ENCODE assay signal across 13 cellular contexts in genomic region chr15:69749797-69750196, GRCh38.
DNase-seq lines count a peak whose midpoint lies in the region; ATAC-seq, FAIRE-seq and TF ChIP-seq lines count a peak whose summit lies in the region.
"Had no signal": no experiment of that assay in that cellular context is flagged by ENCODE, and none has a peak within 500 bp of the region (broad histone marks: within the 10 kb centered on the region; RNA-seq: fewer than 3 reads in every experiment).

No MANE protein-coding gene starts in this region.

- no peaks in the 10 kb centered on the region for H3K79me2 ChIP-seq in DOHH2 (ENCODE audit: control insufficient read depth, low read length)

- ATAC-seq in A549 (peak in 1 of 2 experiments; percentile 53; a peak in 1 of 6 replicates), HG02623 (IDR thresholded peaks at IDR 0.05; ENCODE audit: unreplicated experiment) (no peak)
- ATAC-seq: pancreas had no signal

- TF ChIP-seq EP300 in A549 (IDR thresholded peaks at IDR 0.05) (no peak), stomach (IDR thresholded peaks at IDR 0.05) (no peak)

- H3K27me3 ChIP-seq in DOHH2 (ENCODE audit: control insufficient read depth, low read length) = peaks cover 37% of the 10 kb centered on the region
- no peaks in the 10 kb centered on the region for H3K27me3 ChIP-seq in endodermal cell (ENCODE audit: control insufficient read depth, insufficient read depth, low read length, poor library complexity, severe bottlenecking)
- peaks cover 0 to 1% (median 0%) of the 10 kb centered on the region in 3 donors for H3K27me3 ChIP-seq in stomach
- H3K27me3 ChIP-seq: pancreas had no signal

- no peaks in the 10 kb centered on the region for H4K20me1 ChIP-seq in DOHH2 (ENCODE audit: control insufficient read depth, insufficient read depth, low read depth, low read length)

- H3K27me3 Mint-ChIP-seq in endodermal cell (ENCODE audit: insufficient read depth) (peaks cover 3% of the 10 kb centered on the region), mesothelial cell of epicardium (ENCODE audit: low read depth) (peaks cover 39% of the 10 kb centered on the region)

- H3K4me1 ChIP-seq in A549 = no peaks in the 10 kb centered on the region
- H3K4me1 ChIP-seq in DOHH2 (ENCODE audit: control insufficient read depth, low read length) = peaks cover 11% of the 10 kb centered on the region
- no peaks in the 10 kb centered on the region for H3K4me1 ChIP-seq in endodermal cell (ENCODE audit: control insufficient read depth, insufficient read depth, low read length)
- no peaks in the 10 kb centered on the region for H3K4me1 ChIP-seq in stomach
- H3K4me1 ChIP-seq: pancreas had no signal

- no peak overlapping the region for H3K27ac ChIP-seq in A549
- no peak overlapping the region for H3K27ac ChIP-seq in DOHH2 (ENCODE audit: low read depth, low read length)
- no peak overlapping the region for H3K27ac ChIP-seq in endodermal cell (ENCODE audit: low read depth, low read length)
- H3K27ac ChIP-seq in stomach = no peak overlapping the region
- H3K27ac ChIP-seq: pancreas had no signal

- intact Hi-C loops in stomach (cut with DNase I; ENCODE audit: low total_unique reads) = no loop called here

- DNase-seq in A549 (ENCODE audit: low read depth in 1 of 2, low spot score in 1 of 2) (peak in 1 of 2 experiments; percentile 20), NCI-H69 (lab: John Stamatoyannopoulos, UW) (peak; percentile 13), endodermal cell (no peak), NCI-H1930 (lab: John Stamatoyannopoulos, UW) (no peak), mesothelial cell of epicardium (ENCODE audit: low spot score in 2 of 2, unreplicated experiment in 2 of 2) (no peak), stomach (no peak)
- DNase-seq: activated effector memory CD4-positive, alpha-beta T cell treated with Interleukin-2 at 50 U/mL for 16 hours; effector CD8-positive, alpha-beta T cell; immature natural killer cell; NCI-H2029; pancreas had no signal

- H3K36me3 Mint-ChIP-seq in endodermal cell (ENCODE audit: low read depth) (no peaks in the 10 kb centered on the region), mesothelial cell of epicardium (peaks cover 5% of the 10 kb centered on the region)

- H3K4me2 ChIP-seq in A549 (no peak overlapping the region), DOHH2 (ENCODE audit: low read length) (no peak overlapping the region)

- CTCF ChIA-PET in A549 (lab: Yijun Ruan, JAX) = interaction anchor here (0.9 to 2.7 kb wide), 4 partner anchors 9 to 348 kb away, joined by 3 to 8 read pairs (median 4); partner anchors contain the start of gene TLE3

- no peak for TF ChIP-seq POLR2A in A549 (IDR thresholded peaks at IDR 0.05; ENCODE audit: low read length)
- TF ChIP-seq POLR2A in stomach (IDR thresholded peaks at IDR 0.05) = no peak

- 26% methylated on average over 2 of the region's 2 CpGs for WGBS in A549 (ENCODE audit: missing lambda C conversion rate)
- 76% methylated on average over 2 of the region's 2 CpGs; no CpG with 5 or more reads in 1 of the 2 experiments for WGBS in endodermal cell (ENCODE audit: insufficient coverage in 1 of 2, insufficient read length in 1 of 2), 2 experiments
- WGBS in stomach, 5 donors = 87 to 95% (median 90%) methylated on average over 2 of the region's 2 CpGs

- TF ChIP-seq CTCF in A549 (IDR thresholded peaks at IDR 0.05) = peak; percentile 39; the same call in 2 of the 3 replicates
- TF ChIP-seq CTCF in DOHH2 (IDR thresholded peaks at IDR 0.05; ENCODE audit: low read depth, low read length, poor library complexity, severe bottlenecking) = peak; percentile 64
- TF ChIP-seq CTCF in endodermal cell (conservative IDR thresholded peaks at IDR 0.05) = peak; percentile 37
- no peak for TF ChIP-seq CTCF in mesothelial cell of epicardium (IDR thresholded peaks at IDR 0.05; ENCODE audit: unreplicated experiment)
- TF ChIP-seq CTCF in stomach (IDR thresholded peaks at IDR 0.05) = peak in 3 of 7 experiments; percentile 5 to 6 (median 6)

- H3K36me3 ChIP-seq in DOHH2 (ENCODE audit: control insufficient read depth, low read length) = no peaks in the 10 kb centered on the region
- no peaks in the 10 kb centered on the region for H3K36me3 ChIP-seq in endodermal cell (ENCODE audit: control insufficient read depth, insufficient read depth, low read length)
- H3K36me3 ChIP-seq in stomach = no peaks in the 10 kb centered on the region
- H3K36me3 ChIP-seq: pancreas had no signal

- no peak overlapping the region for H3K4me3 Mint-ChIP-seq in endodermal cell
- H3K4me3 Mint-ChIP-seq in mesothelial cell of epicardium = no peak overlapping the region
- H3K4me3 Mint-ChIP-seq: immature natural killer cell had no signal

- H3K27ac Mint-ChIP-seq in endodermal cell (no peak overlapping the region), mesothelial cell of epicardium (no peak overlapping the region)
- H3K27ac Mint-ChIP-seq: immature natural killer cell had no signal

- no peaks in the 10 kb centered on the region for H3K9me2 ChIP-seq in DOHH2 (replicated peaks; ENCODE audit: control insufficient read depth, low read length)

- H3K9ac ChIP-seq in endodermal cell (ENCODE audit: extremely low read depth, low read length, poor library complexity, severe bottlenecking) = no peak overlapping the region

- POLR2A ChIA-PET in A549 (lab: Yijun Ruan, JAX) = interaction anchor here (1.0 kb wide), 1 partner anchor 156 kb away, joined by 3 read pairs; no protein-coding TSS in a partner anchor

- H3K9me3 ChIP-seq in A549 (peaks cover 18% of the 10 kb centered on the region), DOHH2 (ENCODE audit: control insufficient read depth, insufficient read depth, low read length) (peaks cover 18% of the 10 kb centered on the region), endodermal cell (ENCODE audit: control insufficient read depth, low read length) (peaks cover 8% of the 10 kb centered on the region), stomach (peaks cover 0 to 8% (median 3%) of the 10 kb centered on the region in 4 donors)
- H3K9me3 ChIP-seq: pancreas had no signal

- peaks cover 11% of the 10 kb centered on the region for H3K9me3 Mint-ChIP-seq in endodermal cell
- peaks cover 15% of the 10 kb centered on the region for H3K9me3 Mint-ChIP-seq in mesothelial cell of epicardium

- FAIRE-seq in A549 (lab: Jason Lieb, UNC) = no peak
- FAIRE-seq: pancreas had no signal

- no peaks in the 10 kb centered on the region for H3K4me1 Mint-ChIP-seq in endodermal cell
- peaks cover 3% of the 10 kb centered on the region for H3K4me1 Mint-ChIP-seq in mesothelial cell of epicardium

- H3F3A ChIP-seq in DOHH2 (ENCODE audit: control insufficient read depth, insufficient read depth) = no peaks in the 10 kb centered on the region

- no peak overlapping the region for H3K4me3 ChIP-seq in A549
- H3K4me3 ChIP-seq in DOHH2 (ENCODE audit: low read length) = no peak overlapping the region
- H3K4me3 ChIP-seq in endodermal cell (ENCODE audit: low read length) = no peak overlapping the region
- H3K4me3 ChIP-seq in stomach = no peak overlapping the region
- H3K4me3 ChIP-seq: pancreas had no signal

- peak in 1 of 2 experiments; percentile 35; a peak in 3 of 5 replicates for TF ChIP-seq RAD21 in A549 (conservative IDR thresholded peaks at IDR 0.05 in 1 of 2, IDR thresholded peaks at IDR 0.05 in 1 of 2)

TF ChIP-seq in A549, 52 proteins besides CTCF, POLR2A, EP300 and RAD21:
- TF ChIP-seq SMC3 (IDR thresholded peaks at IDR 0.05) (peak; percentile 33; the same call in 2 of the 3 replicates), PHF8 (IDR thresholded peaks at IDR 0.05; ENCODE audit: borderline replicate concordance, low read depth) (no peak), FOSB (CRISPR knock-in tag; IDR thresholded peaks at IDR 0.05) (no peak), ELK1 (IDR thresholded peaks at IDR 0.05; ENCODE audit: low read depth, low read length) (no peak), KDM1A (IDR thresholded peaks at IDR 0.05; ENCODE audit: low read depth) (no peak), BHLHE40 (IDR thresholded peaks at IDR 0.05; ENCODE audit: low read depth, low read length) (no peak)
